ENCODE assay signal across 11 cellular contexts in the genomic region with DNA sequence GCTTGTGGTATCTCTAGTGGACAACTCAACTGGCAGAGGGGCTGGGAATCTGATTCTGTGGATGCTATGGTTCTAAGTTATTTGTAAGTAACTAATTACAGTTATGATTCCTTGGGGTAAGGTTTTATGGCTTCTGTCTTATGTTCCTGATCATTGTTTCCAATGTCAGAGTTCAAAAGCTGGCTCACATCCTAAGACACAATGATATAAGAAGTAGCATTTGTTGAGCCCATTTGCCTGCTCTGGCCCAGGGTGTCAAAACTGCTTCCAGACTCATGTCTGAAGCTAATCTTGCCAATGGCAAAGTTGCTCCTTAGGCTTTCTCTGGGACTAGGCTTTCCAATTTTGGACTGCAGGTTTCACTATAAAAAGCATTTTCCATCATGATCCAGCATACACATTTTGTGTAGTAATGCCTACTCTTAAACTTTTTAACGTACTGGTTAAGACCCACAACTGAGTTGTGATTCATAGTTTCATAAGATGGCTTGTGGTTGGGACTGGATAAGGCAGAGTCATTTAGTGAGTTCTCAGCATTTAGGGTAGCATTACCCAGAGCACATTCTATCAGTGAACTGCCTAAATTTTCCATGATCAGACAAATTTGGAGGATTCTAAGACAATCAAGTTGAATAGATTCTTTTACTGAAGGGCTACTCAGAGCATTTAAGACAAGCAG. TPM values are rescaled to one million over a fixed set of nuclear protein-coding genes. Genes with fewer than 3 reads are reported as not detected.
DNase-seq lines count a peak whose midpoint lies in the region; ATAC-seq and TF ChIP-seq lines count a peak whose summit lies in the region.
"Had no signal": no experiment of that assay in that cellular context is flagged by ENCODE, and none has a peak within 500 bp of the region (broad histone marks: within the 10 kb centered on the region; RNA-seq: fewer than 3 reads in every experiment).

No MANE protein-coding gene starts in this region.

- intact Hi-C loops in PC-9 (cut with micrococcal nuclease; ENCODE audit: unreplicated experiment): no loop called here

- no peaks in the 10 kb centered on the region for H4K20me1 ChIP-seq in PC-9 (ENCODE audit: insufficient read depth)

- no peak overlapping the region for H3K4me3 Mint-ChIP-seq in activated naive CD4-positive, alpha-beta T cell treated with anti-CD3 and anti-CD28 coated beads, Interleukin-2, amount 10 ng/mL, durations not matched to agents 7 days and 5 days

- ATAC-seq in HG02571 (IDR thresholded peaks at IDR 0.05; ENCODE audit: unreplicated experiment): peak; percentile 82
- peak; percentile 91 for ATAC-seq in stimulated activated naive CD8-positive, alpha-beta T cell treated with anti-CD3 and anti-CD28 coated beads, Interleukin-15, Interleukin-2, amounts not matched to agents 100 U/mL and 50 U/mL, for 24 hours

- H3K4me3 ChIP-seq in PC-9: no peak overlapping the region

- CTCF ChIA-PET in activated naive CD4-positive, alpha-beta T cell treated with anti-CD3 and anti-CD28 coated beads, Interleukin-2, amount 10 ng/mL, durations not matched to agents 7 days and 5 days (lab: Charles Lee): interaction anchor here (1.1 kb wide), 1 partner anchor 30 kb away, joined by 3 read pairs; no protein-coding TSS in a partner anchor
- CTCF ChIA-PET in PC-9 (lab: Charles Lee): no interaction called here

- H3K4me1 Mint-ChIP-seq in activated naive CD4-positive, alpha-beta T cell treated with anti-CD3 and anti-CD28 coated beads, Interleukin-2, amount 10 ng/mL, durations not matched to agents 7 days and 5 days: peaks cover 51% of the 10 kb centered on the region

- no peaks in the 10 kb centered on the region for H3F3A ChIP-seq in PC-9 (ENCODE audit: insufficient read depth, low read depth)

- no peaks in the 10 kb centered on the region for H3K9me2 ChIP-seq in PC-9 (ENCODE audit: insufficient read depth)

- no TSS peak for BruUV-seq in PC-9 (replicated peaks; lab: Mats Ljungman, UMichigan)

- H3K4me2 ChIP-seq in PC-9: no peak overlapping the region

- no peak for DNase-seq in activated naive CD4-positive, alpha-beta T cell treated with anti-CD3 and anti-CD28 coated beads, Interleukin-2, amount 10 ng/mL, durations not matched to agents 7 days and 5 days
- DNase-seq in activated naive CD4-positive, alpha-beta T cell (lab: John Stamatoyannopoulos, UW): no peak
- DNase-seq in MV-4-11 (lab: John Stamatoyannopoulos, UW) (peak; percentile 63), erythroblast (lab: John Stamatoyannopoulos, UW) (no peak), PC-9 (no peak), NCI-H345 (lab: John Stamatoyannopoulos, UW) (no peak)
- DNase-seq in stimulated activated naive CD8-positive, alpha-beta T cell treated with anti-CD3 and anti-CD28 coated beads, Interleukin-15, Interleukin-2, amounts not matched to agents 100 U/mL and 50 U/mL, for 24 hours: no peak
- DNase-seq: activated effector memory CD4-positive, alpha-beta T cell treated with Interleukin-2 at 50 U/mL for 16 hours; NCI-H2171 treated with DMSO at 0.1 percent for 48 hours had no signal

- H3K9me3 ChIP-seq in PC-9 (ENCODE audit: insufficient read depth, low read depth): no peaks in the 10 kb centered on the region

- H2AFZ ChIP-seq in PC-9: no peak overlapping the region

- POLR2A ChIA-PET in PC-9 (lab: Charles Lee; ENCODE audit: unreplicated experiment): no interaction called here

- no peak for TF ChIP-seq POLR2A in erythroblast (IDR thresholded peaks at IDR 0.05; ENCODE audit: low read length)

- H3K27ac Mint-ChIP-seq in activated naive CD4-positive, alpha-beta T cell treated with anti-CD3 and anti-CD28 coated beads, Interleukin-2, amount 10 ng/mL, durations not matched to agents 7 days and 5 days: peak overlapping the region; percentile 24

- H3K79me2 ChIP-seq in PC-9 (ENCODE audit: low read depth): no peaks in the 10 kb centered on the region

- no peaks in the 10 kb centered on the region for H3K9me3 Mint-ChIP-seq in activated naive CD4-positive, alpha-beta T cell treated with anti-CD3 and anti-CD28 coated beads, Interleukin-2, amount 10 ng/mL, durations not matched to agents 7 days and 5 days

- H3K27ac ChIP-seq in PC-9: no peak overlapping the region
- H3K27ac ChIP-seq: HL-60 had no signal

- no peak for TF ChIP-seq CTCF in PC-9 (conservative IDR thresholded peaks at IDR 0.05)

- H3K27me3 Mint-ChIP-seq in activated naive CD4-positive, alpha-beta T cell treated with anti-CD3 and anti-CD28 coated beads, Interleukin-2, amount 10 ng/mL, durations not matched to agents 7 days and 5 days: peaks cover 6% of the 10 kb centered on the region

- no peaks in the 10 kb centered on the region for H3K4me1 ChIP-seq in PC-9 (replicated peaks; ENCODE audit: insufficient read depth)

- H3K36me3 ChIP-seq in PC-9 (ENCODE audit: low read depth): no peaks in the 10 kb centered on the region

- H3K27me3 ChIP-seq in PC-9 (ENCODE audit: insufficient read depth, low read depth): no peaks in the 10 kb centered on the region

- peaks cover 43% of the 10 kb centered on the region for H3K36me3 Mint-ChIP-seq in activated naive CD4-positive, alpha-beta T cell treated with anti-CD3 and anti-CD28 coated beads, Interleukin-2, amount 10 ng/mL, durations not matched to agents 7 days and 5 days

RNA-seq across cellular contexts. Expression of gene CCNI, which starts 50.0 kb away (rescaled TPM):
- 155 and 238 TPM in 2 replicates for total RNA-seq in PC-9 (2021)
